ENCODE assay signal across 14 cellular contexts in genomic region chr2:96099861-96100798, GRCh38. TPM values are rescaled to one million over a fixed set of nuclear protein-coding genes. Genes with fewer than 3 reads are reported as not detected.
DNase-seq lines count a peak whose midpoint lies in the region; ATAC-seq and TF ChIP-seq lines count a peak whose summit lies in the region.
"Had no signal": no experiment of that assay in that cellular context is flagged by ENCODE, and none has a peak within 500 bp of the region (broad histone marks: within the 10 kb centered on the region; RNA-seq: fewer than 3 reads in every experiment).

No MANE protein-coding gene starts in this region.

- no peak for ATAC-seq in activated CD8-positive, alpha-beta memory T cell treated with anti-CD3 and anti-CD28 coated beads, Interleukin-2, amount 10 ng/mL, durations not matched to agents 7 days and 5 days
- ATAC-seq in left lobe of liver (no peak), upper lobe of right lung (no peak)

- CTCF ChIA-PET in activated naive CD4-positive, alpha-beta T cell treated with anti-CD3 and anti-CD28 coated beads, Interleukin-2, amount 10 ng/mL, durations not matched to agents 7 days and 5 days (lab: Charles Lee), result no interaction called here
- CTCF ChIA-PET in activated CD8-positive, alpha-beta memory T cell treated with anti-CD3 and anti-CD28 coated beads, Interleukin-2, amount 10 ng/mL, durations not matched to agents 7 days and 5 days (lab: Charles Lee), result interaction anchor here (1.0 to 1.3 kb wide), 2 partner anchors 17 to 107 kb away, joined by 3 to 4 read pairs; no protein-coding TSS in a partner anchor

- no peaks in the 10 kb centered on the region for H3K27me3 ChIP-seq in upper lobe of right lung

- intact Hi-C loops in upper lobe of right lung (cut with DNase I), result no loop called here

- H3K9me3 Mint-ChIP-seq in activated naive CD4-positive, alpha-beta T cell treated with anti-CD3 and anti-CD28 coated beads, Interleukin-2, amount 10 ng/mL, durations not matched to agents 7 days and 5 days, result peaks cover 4% of the 10 kb centered on the region
- H3K9me3 Mint-ChIP-seq in activated CD8-positive, alpha-beta memory T cell treated with anti-CD3 and anti-CD28 coated beads, Interleukin-2, amount 10 ng/mL, durations not matched to agents 7 days and 5 days (ENCODE audit: low read depth), result peaks cover 2% of the 10 kb centered on the region

- no peak for TF ChIP-seq CTCF in upper lobe of right lung (IDR thresholded peaks at IDR 0.05)

- no peak overlapping the region for H3K27ac ChIP-seq in upper lobe of right lung
- no peak overlapping the region for H3K27ac ChIP-seq in substantia nigra (ENCODE audit: low read depth, low read length, poor library complexity, severe bottlenecking)

- DNase-seq in activated naive CD4-positive, alpha-beta T cell treated with anti-CD3 and anti-CD28 coated beads, Interleukin-2, amount 10 ng/mL, durations not matched to agents 7 days and 5 days, result peak; percentile 13
- no peak for DNase-seq in activated naive CD4-positive, alpha-beta T cell treated with anti-CD3 and anti-CD28 coated beads, Interleukin-2, amount 50 U/mL, for 16 hours
- peak; percentile 37 for DNase-seq in activated CD8-positive, alpha-beta memory T cell treated with anti-CD3 and anti-CD28 coated beads, Interleukin-2, amount 10 ng/mL, durations not matched to agents 7 days and 5 days
- DNase-seq in left lobe of liver (ENCODE audit: low spot score) (peak; percentile 42), upper lobe of right lung (peak; percentile 61), substantia nigra (lab: John Stamatoyannopoulos, UW) (no peak), DMS53 treated with DMSO at 0.1 percent for 48 hours (lab: John Stamatoyannopoulos, UW; ENCODE audit: unreplicated experiment) (no peak), SIG-M5 treated with dmso at 0.1 percent for 504 hours (lab: John Stamatoyannopoulos, UW; ENCODE audit: unreplicated experiment) (no peak)
- DNase-seq: erythroblast; NCI-H526 treated with DMSO at 0.1 percent for 48 hours; stimulated activated CD4-positive, alpha-beta T cell treated with anti-CD3 and anti-CD28 coated beads, Interleukin-15, amount 100 ng/mL, for 24 hours; T-helper 1 cell had no signal

- no peaks in the 10 kb centered on the region for H3K4me1 ChIP-seq in upper lobe of right lung

- H3K9me3 ChIP-seq in upper lobe of right lung, result peaks cover 3% of the 10 kb centered on the region

- H3K4me1 Mint-ChIP-seq in activated naive CD4-positive, alpha-beta T cell treated with anti-CD3 and anti-CD28 coated beads, Interleukin-2, amount 10 ng/mL, durations not matched to agents 7 days and 5 days, result no peaks in the 10 kb centered on the region
- H3K4me1 Mint-ChIP-seq in activated CD8-positive, alpha-beta memory T cell treated with anti-CD3 and anti-CD28 coated beads, Interleukin-2, amount 10 ng/mL, durations not matched to agents 7 days and 5 days, result peaks cover 6% of the 10 kb centered on the region
- H3K4me1 Mint-ChIP-seq: B cell, nephron had no signal

- H3K4me3 ChIP-seq in upper lobe of right lung, result no peak overlapping the region

- H3K36me3 Mint-ChIP-seq in activated naive CD4-positive, alpha-beta T cell treated with anti-CD3 and anti-CD28 coated beads, Interleukin-2, amount 10 ng/mL, durations not matched to agents 7 days and 5 days, result no peaks in the 10 kb centered on the region
- H3K36me3 Mint-ChIP-seq in activated CD8-positive, alpha-beta memory T cell treated with anti-CD3 and anti-CD28 coated beads, Interleukin-2, amount 10 ng/mL, durations not matched to agents 7 days and 5 days, result no peaks in the 10 kb centered on the region

- no peak overlapping the region for H3K4me3 Mint-ChIP-seq in activated naive CD4-positive, alpha-beta T cell treated with anti-CD3 and anti-CD28 coated beads, Interleukin-2, amount 10 ng/mL, durations not matched to agents 7 days and 5 days
- H3K4me3 Mint-ChIP-seq in activated CD8-positive, alpha-beta memory T cell treated with anti-CD3 and anti-CD28 coated beads, Interleukin-2, amount 10 ng/mL, durations not matched to agents 7 days and 5 days, result no peak overlapping the region
- H3K4me3 Mint-ChIP-seq: B cell, nephron had no signal

- H3K27me3 Mint-ChIP-seq in activated naive CD4-positive, alpha-beta T cell treated with anti-CD3 and anti-CD28 coated beads, Interleukin-2, amount 10 ng/mL, durations not matched to agents 7 days and 5 days, result peaks cover 8% of the 10 kb centered on the region
- H3K27me3 Mint-ChIP-seq in activated CD8-positive, alpha-beta memory T cell treated with anti-CD3 and anti-CD28 coated beads, Interleukin-2, amount 10 ng/mL, durations not matched to agents 7 days and 5 days, result no peaks in the 10 kb centered on the region

- H3K27ac Mint-ChIP-seq in activated naive CD4-positive, alpha-beta T cell treated with anti-CD3 and anti-CD28 coated beads, Interleukin-2, amount 10 ng/mL, durations not matched to agents 7 days and 5 days, result no peak overlapping the region
- no peak overlapping the region for H3K27ac Mint-ChIP-seq in activated CD8-positive, alpha-beta memory T cell treated with anti-CD3 and anti-CD28 coated beads, Interleukin-2, amount 10 ng/mL, durations not matched to agents 7 days and 5 days
- H3K27ac Mint-ChIP-seq: B cell, nephron had no signal

- no peaks in the 10 kb centered on the region for H3K36me3 ChIP-seq in upper lobe of right lung

RNA-seq across cellular contexts. Expression of gene ADRA2B, which starts 16.2 kb away (rescaled TPM):
- under 1 TPM; 0.09 to 0.15 TPM for total RNA-seq in activated CD8-positive, alpha-beta memory T cell treated with anti-CD3 and anti-CD28 coated beads, Interleukin-2, amount 10 ng/mL, durations not matched to agents 7 days and 5 days
- total RNA-seq in left lobe of liver, result 11.4 TPM
- total RNA-seq in upper lobe of right lung, result 0.14 TPM

RNA-seq across cellular contexts. Expression of gene ASTL, which starts 38.2 kb away (rescaled TPM):
- 1 to 10 TPM; 1.9 to 6.4 TPM for total RNA-seq in activated CD8-positive, alpha-beta memory T cell treated with anti-CD3 and anti-CD28 coated beads, Interleukin-2, amount 10 ng/mL, durations not matched to agents 7 days and 5 days
- total RNA-seq in left lobe of liver, result not detected
- not detected for total RNA-seq in upper lobe of right lung

RNA-seq across cellular contexts. Expression of gene DUSP2, which starts 45.1 kb away (rescaled TPM):
- 10 to 100 TPM; 32.0 to 53.6 TPM for total RNA-seq in activated CD8-positive, alpha-beta memory T cell treated with anti-CD3 and anti-CD28 coated beads, Interleukin-2, amount 10 ng/mL, durations not matched to agents 7 days and 5 days
- total RNA-seq in left lobe of liver (0.98 TPM), upper lobe of right lung (4.4 TPM)

Comparison
In these comparisons a context has a peak if more than half of its experiments do, and no peak if none do; other contexts are left out.
1. DNase-seq: peak in activated naive CD4-positive, alpha-beta T cell treated with anti-CD3 and anti-CD28 coated beads, Interleukin-2, amount 10 ng/mL, durations not matched to agents 7 days and 5 days (single experiment), activated CD8-positive, alpha-beta memory T cell treated with anti-CD3 and anti-CD28 coated beads, Interleukin-2, amount 10 ng/mL, durations not matched to agents 7 days and 5 days (single experiment), left lobe of liver (single experiment) and upper lobe of right lung (single experiment); none in activated naive CD4-positive, alpha-beta T cell treated with anti-CD3 and anti-CD28 coated beads, Interleukin-2, amount 50 U/mL, for 16 hours (single experiment), substantia nigra (0 of 49), DMS53 treated with DMSO at 0.1 percent for 48 hours (single experiment) and SIG-M5 treated with dmso at 0.1 percent for 504 hours (single experiment).
2. RNA of gene ADRA2B, which starts 16.2 kb away (total RNA-seq): 11.4 TPM in left lobe of liver (single experiment); 0.09 to 0.15 TPM in activated CD8-positive, alpha-beta memory T cell treated with anti-CD3 and anti-CD28 coated beads, Interleukin-2, amount 10 ng/mL, durations not matched to agents 7 days and 5 days and 0.14 TPM in upper lobe of right lung (single experiment); every median in the first group is over 10 times any median in the second.